In genomic region chr17:19897901-19898300, GRCh38 we compare ENCODE assay signal across 15 cellular contexts. TPM values are rescaled to one million over a fixed set of nuclear protein-coding genes. Genes with fewer than 3 reads are reported as not detected.
DNase-seq lines count a peak whose midpoint lies in the region; ATAC-seq and TF ChIP-seq lines count a peak whose summit lies in the region.
"Had no signal": no experiment of that assay in that cellular context is flagged by ENCODE, and none has a peak within 500 bp of the region (broad histone marks: within the 10 kb centered on the region; RNA-seq: fewer than 3 reads in every experiment).

No MANE protein-coding gene starts in this region.

- CTCF ChIA-PET in HEK293T (lab: Yijun Ruan, JAX) = no interaction called here

- no peaks in the 10 kb centered on the region for H3K9me3 ChIP-seq in mucosa of descending colon
- H3K9me3 ChIP-seq: neutrophil, thoracic aorta had no signal

- ATAC-seq in mucosa of descending colon (peak; percentile 42), GM19467 (IDR thresholded peaks at IDR 0.05; ENCODE audit: unreplicated experiment) (no peak)
- ATAC-seq: activated CD4-positive, CD25-positive, alpha-beta regulatory T cell treated with anti-CD3 and anti-CD28 coated beads, Interleukin-2, amount 50 U/mL, for 24 hours had no signal

- H3K4me1 ChIP-seq in mucosa of descending colon (ENCODE audit: low read depth) = peaks cover 8% of the 10 kb centered on the region

- H3K36me3 ChIP-seq in mucosa of descending colon (ENCODE audit: low read depth) = no peaks in the 10 kb centered on the region

- peak; percentile 72 for DNase-seq in AG20443 (ENCODE audit: low spot score)
- peak; percentile 60 for DNase-seq in LHCN-M2 (ENCODE audit: low read depth)
- peak; percentile 73 for DNase-seq in choroid plexus epithelial cell (ENCODE audit: low read depth)
- DNase-seq in mucosa of descending colon = no peak
- no peak for DNase-seq in DMS79 (lab: John Stamatoyannopoulos, UW)
- DNase-seq in NCI-H187 treated with DMSO at 0.1 percent for 48 hours (lab: John Stamatoyannopoulos, UW) = no peak
- DNase-seq in HEK293T (ENCODE audit: extremely low spot score) = no peak
- DNase-seq: effector memory CD4-positive, alpha-beta T cell; NCI-H1930; RPMI8226; stimulated activated CD4-positive, alpha-beta T cell treated with anti-CD3 and anti-CD28 coated beads, Interleukin-2, amount 100 ng/mL, for 48 hours had no signal

- no peak overlapping the region for H3K4me3 ChIP-seq in choroid plexus epithelial cell (ENCODE audit: low read depth, low read length)
- H3K4me3 ChIP-seq in mucosa of descending colon = no peak overlapping the region
- H3K4me3 ChIP-seq: thoracic aorta had no signal

- intact Hi-C loops in mucosa of descending colon (cut with DNase I, micrococcal nuclease) = no loop called here

- POLR2A ChIA-PET in HEK293T (lab: Yijun Ruan, JAX) = no interaction called here

- TF ChIP-seq CTCF in choroid plexus epithelial cell (conservative IDR thresholded peaks at IDR 0.05; ENCODE audit: low read depth, low read length) = no peak
- TF ChIP-seq CTCF in mucosa of descending colon (IDR thresholded peaks at IDR 0.05) = no peak

TF ChIP-seq in HEK293T, 16 proteins besides CTCF, POLR2A, EP300 and RAD21:
- no peak for TF ChIP-seq ARNT (IDR thresholded peaks at IDR 0.05)

RNA-seq across cellular contexts. Expression of gene ULK2, which starts 30.2 kb away (rescaled TPM):
- total RNA-seq in LHCN-M2 (2014; rRNA removed) (12.4 TPM in 2 replicates), mucosa of descending colon (10 to 100 TPM in 1 of 3 donors, 1 to 10 TPM in 2; 6.7 to 29.8 (median 8.5) TPM)
- polyA plus RNA-seq in LHCN-M2 (2012) = 5.7 TPM

Comparison
In these comparisons a context has a peak if more than half of its experiments do, and no peak if none do; other contexts are left out.
1. DNase-seq: peak in AG20443 (single experiment), LHCN-M2 (single experiment) and choroid plexus epithelial cell (single experiment); none in mucosa of descending colon (0 of 3), DMS79 (single experiment), NCI-H187 treated with DMSO at 0.1 percent for 48 hours (single experiment) and HEK293T (single experiment).